9 cellular contexts compared by ENCODE assay signal in the genomic region with DNA sequence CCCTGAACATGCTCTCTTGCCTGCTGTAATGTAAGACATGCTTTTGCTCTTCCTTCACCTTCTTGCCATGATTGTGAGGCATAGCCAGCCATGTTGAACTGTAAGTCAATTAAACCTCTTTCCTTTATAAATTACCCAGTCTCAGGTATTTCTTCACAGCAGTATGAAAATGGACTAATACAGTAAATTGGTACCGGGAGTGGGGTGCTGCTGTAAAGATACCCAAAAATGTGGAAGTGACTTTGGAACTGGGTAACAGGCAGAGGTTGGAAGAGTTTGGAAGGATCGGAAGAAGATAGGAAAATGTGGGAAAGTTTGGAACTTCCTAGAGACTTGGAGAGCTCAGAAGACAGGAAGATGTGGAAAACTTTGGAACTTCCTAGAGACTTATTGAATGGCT. TPM values are rescaled to one million over a fixed set of nuclear protein-coding genes. Genes with fewer than 3 reads are reported as not detected.
"Had no signal": no experiment of that assay in that cellular context is flagged by ENCODE, and none has a peak within 500 bp of the region (broad histone marks: within the 10 kb centered on the region; RNA-seq: fewer than 3 reads in every experiment).

No MANE protein-coding gene starts in this region.

RNA-seq across cellular contexts. Expression of a gene that starts 49.1 kb away (rescaled TPM):
- total RNA-seq: activated B cell treated with CpG ODN at 0.5 μM for 24 hours; activated CD4-positive, alpha-beta memory T cell treated with anti-CD3 and anti-CD28 coated beads for 36 hours; activated CD4-positive, alpha-beta memory T cell treated with anti-CD3 and anti-CD28 coated beads, Interleukin-2, amount 10 ng/mL, durations not matched to agents 7 days and 5 days; activated CD4-positive, alpha-beta T cell treated with anti-CD3 and anti-CD28 coated beads for 36 hours; activated CD4-positive, alpha-beta T cell treated with anti-CD3 and anti-CD28 coated beads, Interleukin-2, amount 10 ng/mL, durations not matched to agents 7 days and 5 days; activated CD8-positive, alpha-beta memory T cell treated with anti-CD3 and anti-CD28 coated beads for 36 hours; activated CD8-positive, alpha-beta memory T cell treated with anti-CD3 and anti-CD28 coated beads, Interleukin-2, amount 10 ng/mL, durations not matched to agents 7 days and 5 days; activated CD8-positive, alpha-beta T cell treated with anti-CD3 and anti-CD28 coated beads for 36 hours; activated CD8-positive, alpha-beta T cell treated with anti-CD3 and anti-CD28 coated beads, Interleukin-2, amount 10 ng/mL, durations not matched to agents 7 days and 5 days had no signal
